1 cellular context compared by ENCODE assay signal in the genomic region with DNA sequence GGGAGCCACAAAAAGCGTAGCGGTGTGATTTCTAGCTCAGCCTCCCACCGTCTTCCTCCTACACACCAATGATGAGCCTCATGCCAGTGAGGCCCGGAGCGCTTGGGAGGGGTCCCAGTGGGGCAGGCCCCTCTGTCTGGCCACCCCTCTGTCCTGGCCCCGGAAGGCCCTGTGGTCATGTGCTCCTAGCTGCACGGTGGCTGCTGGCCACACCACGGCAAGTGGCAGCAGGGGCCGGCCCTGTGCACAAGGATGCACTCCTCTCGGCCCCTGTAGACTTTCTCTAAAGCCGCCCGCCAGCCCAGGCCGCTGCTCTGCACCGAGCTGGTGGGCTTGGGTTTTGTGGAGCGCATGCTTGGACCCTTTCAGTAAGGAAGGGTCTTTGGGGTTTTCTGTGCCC.
TF ChIP-seq lines count a peak whose summit lies in the region.

No MANE protein-coding gene starts in this region.

TF ChIP-seq in WTC11, 78 proteins besides CTCF, POLR2A, EP300 and RAD21 (continued from another document):
- TF ChIP-seq STAT6 (CRISPR knock-in tag; conservative IDR thresholded peaks at IDR 0.05; ENCODE audit: low read depth) (no peak), USF1 (CRISPR knock-in tag; IDR thresholded peaks at IDR 0.05) (no peak), SP1 (CRISPR knock-in tag; conservative IDR thresholded peaks at IDR 0.05) (no peak), TCF7 (CRISPR knock-in tag; IDR thresholded peaks at IDR 0.05; ENCODE audit: low read depth) (no peak), NFATC4 (CRISPR knock-in tag; IDR thresholded peaks at IDR 0.05) (no peak), NR2C2 (CRISPR knock-in tag; IDR thresholded peaks at IDR 0.05) (no peak), GRHL2 (CRISPR knock-in tag; IDR thresholded peaks at IDR 0.05; ENCODE audit: insufficient replicate concordance, severe bottlenecking) (no peak), ZNF317 (CRISPR knock-in tag; IDR thresholded peaks at IDR 0.05; ENCODE audit: borderline replicate concordance, low read depth) (no peak), CBFB (CRISPR knock-in tag; IDR thresholded peaks at IDR 0.05; ENCODE audit: low read depth) (no peak), E2F4 (CRISPR knock-in tag; IDR thresholded peaks at IDR 0.05; ENCODE audit: borderline replicate concordance, low read depth) (no peak), ETV6 (CRISPR knock-in tag; IDR thresholded peaks at IDR 0.05) (no peak), ZBTB21 (CRISPR knock-in tag; IDR thresholded peaks at IDR 0.05; ENCODE audit: borderline replicate concordance) (no peak), CDX4 (CRISPR knock-in tag; IDR thresholded peaks at IDR 0.05; ENCODE audit: borderline replicate concordance) (no peak), ESRRA (CRISPR knock-in tag; IDR thresholded peaks at IDR 0.05; ENCODE audit: borderline replicate concordance) (no peak), CREM (CRISPR knock-in tag; IDR thresholded peaks at IDR 0.05) (no peak), IRF1 (CRISPR knock-in tag; IDR thresholded peaks at IDR 0.05) (no peak), MLX (CRISPR knock-in tag; IDR thresholded peaks at IDR 0.05) (no peak)
